ENCODE assay signal across 8 cellular contexts in genomic region chr11:108221981-108222685, GRCh38. TPM values are rescaled to one million over a fixed set of nuclear protein-coding genes. Genes with fewer than 3 reads are reported as not detected.
DNase-seq lines count a peak whose midpoint lies in the region; ATAC-seq lines count a peak whose summit lies in the region.

Gene NPAT (minus strand): TSS chr11:108222638. CDS start chr11:108222536, 102 bp downstream.

- H3K27me3 ChIP-seq in iPS-15b (ENCODE audit: control insufficient read depth, insufficient read depth, low read length) = no peaks in the 10 kb centered on the region

- peak within 1 kb of the TSS; percentile 95 for H3K9ac ChIP-seq in iPS-15b (ENCODE audit: low read depth, low read length)

- H3K9me3 ChIP-seq in iPS-15b (ENCODE audit: control insufficient read depth, insufficient read depth, low read length) = no peaks in the 10 kb centered on the region

- no peaks in the 10 kb centered on the region for H3K36me3 ChIP-seq in iPS-15b (ENCODE audit: control insufficient read depth, insufficient read depth, low read length)

- H3K4me1 ChIP-seq in iPS-15b (ENCODE audit: control insufficient read depth, insufficient read depth, low read length) = peaks cover 13% of the 10 kb centered on the region

- H3K4me3 ChIP-seq in iPS-15b (ENCODE audit: low read depth, low read length) = peak within 1 kb of the TSS; percentile 97

- ATAC-seq in HG03196 (IDR thresholded peaks at IDR 0.05; ENCODE audit: unreplicated experiment) = no peak

- peak; percentile 56 for DNase-seq in NCI-H345 (lab: John Stamatoyannopoulos, UW)
- no peak for DNase-seq in NCI-H345 treated with DMSO at 0.1 percent for 48 hours (lab: John Stamatoyannopoulos, UW; ENCODE audit: unreplicated experiment)
- peak; percentile 22 for DNase-seq in HS-27A (ENCODE audit: low read depth)
- DNase-seq in activated naive CD4-positive, alpha-beta T cell treated with anti-CD3 and anti-CD28 coated beads, Interleukin-2, amount 50 U/mL, for 16 hours = peak; percentile 49
- peak; percentile 50 for DNase-seq in stimulated activated CD4-positive, alpha-beta T cell treated with anti-CD3 and anti-CD28 coated beads, Interleukin-4, amount 100 ng/mL, for 24 hours
- DNase-seq in SK-N-DZ (ENCODE audit: low spot score) = no peak

RNA-seq across cellular contexts. Expression of gene NPAT, which starts in this region (rescaled TPM):
- 7.3 TPM in 2 replicates for polyA plus RNA-seq in SK-N-DZ (2014; cell fraction: cytosol; rRNA removed)
- 8.2 and 17.0 TPM in 2 replicates for polyA plus RNA-seq in SK-N-DZ (2014; cell fraction: nucleus; rRNA removed)

Comparison
In these comparisons a context has a peak if more than half of its experiments do, and no peak if none do; other contexts are left out.
1. DNase-seq: peak in NCI-H345 (single experiment), HS-27A (single experiment), activated naive CD4-positive, alpha-beta T cell treated with anti-CD3 and anti-CD28 coated beads, Interleukin-2, amount 50 U/mL, for 16 hours (single experiment) and stimulated activated CD4-positive, alpha-beta T cell treated with anti-CD3 and anti-CD28 coated beads, Interleukin-4, amount 100 ng/mL, for 24 hours (single experiment); none in NCI-H345 treated with DMSO at 0.1 percent for 48 hours (single experiment) and SK-N-DZ (single experiment).